Comparison of ENCODE assay signal across 12 cellular contexts in the genomic region with DNA sequence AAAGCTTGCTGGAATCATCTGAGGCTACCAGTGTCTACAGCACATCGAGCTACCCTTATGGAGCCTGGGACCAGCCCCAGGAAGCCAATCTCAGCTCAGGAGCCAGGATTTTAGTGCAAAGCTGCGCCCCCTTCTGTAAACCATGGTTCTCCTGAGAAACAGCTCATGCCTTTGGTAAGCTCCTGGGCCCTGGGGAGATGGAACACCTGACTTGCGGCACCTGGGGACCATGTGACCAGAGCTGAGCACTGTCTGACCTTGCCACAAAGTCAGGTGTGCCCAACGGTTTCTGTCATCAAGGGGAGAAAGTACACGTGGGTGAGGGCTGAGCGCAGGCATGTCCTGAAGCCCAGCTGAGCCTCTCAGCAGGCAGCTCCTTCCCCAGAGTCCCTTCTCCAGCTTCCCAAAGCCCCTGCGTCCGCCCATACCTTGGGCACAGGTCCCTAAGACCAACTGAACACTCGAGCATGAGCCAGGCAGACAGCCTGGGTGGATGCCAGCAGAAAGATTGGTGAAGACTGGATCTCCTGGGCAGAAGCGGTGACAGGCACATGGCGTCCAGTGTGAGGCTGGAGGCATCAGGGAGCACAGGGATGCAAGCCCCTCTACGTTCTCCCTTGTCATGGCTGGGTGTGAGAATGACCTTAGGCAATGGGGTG. TPM values are rescaled to one million over a fixed set of nuclear protein-coding genes. Genes with fewer than 3 reads are reported as not detected.
DNase-seq lines count a peak whose midpoint lies in the region; ATAC-seq lines count a peak whose summit lies in the region.
"Had no signal": no experiment of that assay in that cellular context is flagged by ENCODE, and none has a peak within 500 bp of the region (broad histone marks: within the 10 kb centered on the region; RNA-seq: fewer than 3 reads in every experiment).

No MANE protein-coding gene starts in this region.

- peak; percentile 9 for DNase-seq in EH (ENCODE audit: low read depth)
- peak; percentile 52 to 61 for DNase-seq in NCI-H187 (lab: John Stamatoyannopoulos, UW)
- DNase-seq in occipital lobe (lab: John Stamatoyannopoulos, UW), result peak; percentile 62
- no peak for DNase-seq in COLO829 (ENCODE audit: low spot score)
- DNase-seq in effector CD4-positive, alpha-beta T cell, result no peak
- no peak for DNase-seq in HK-2 (ENCODE audit: unreplicated experiment)
- DNase-seq: activated naive CD4-positive, alpha-beta T cell treated with Interleukin-2 at 50 U/mL for 16 hours; NCI-H2029 treated with DMSO at 0.1 percent for 48 hours; sigmoid colon; T1000 had no signal

- ATAC-seq in GM21367 (IDR thresholded peaks at IDR 0.05; ENCODE audit: unreplicated experiment), result no peak

- peak overlapping the region; percentile 43 for H3K27ac ChIP-seq in cingulate gyrus (ENCODE audit: low read depth, low read length)
- H3K27ac ChIP-seq: sigmoid colon had no signal

RNA-seq across cellular contexts. Expression of gene TENT5B, which starts 57.9 kb away (rescaled TPM):
- total RNA-seq in occipital lobe, result 0.31 TPM

Comparison
In these comparisons a context has a peak if more than half of its experiments do, and no peak if none do; other contexts are left out.
1. DNase-seq: peak in EH (single experiment), NCI-H187 (2 of 2) and occipital lobe (single experiment); none in COLO829 (single experiment), effector CD4-positive, alpha-beta T cell (single experiment) and HK-2 (single experiment).